ENCODE assay signal across 15 cellular contexts in the genomic region with DNA sequence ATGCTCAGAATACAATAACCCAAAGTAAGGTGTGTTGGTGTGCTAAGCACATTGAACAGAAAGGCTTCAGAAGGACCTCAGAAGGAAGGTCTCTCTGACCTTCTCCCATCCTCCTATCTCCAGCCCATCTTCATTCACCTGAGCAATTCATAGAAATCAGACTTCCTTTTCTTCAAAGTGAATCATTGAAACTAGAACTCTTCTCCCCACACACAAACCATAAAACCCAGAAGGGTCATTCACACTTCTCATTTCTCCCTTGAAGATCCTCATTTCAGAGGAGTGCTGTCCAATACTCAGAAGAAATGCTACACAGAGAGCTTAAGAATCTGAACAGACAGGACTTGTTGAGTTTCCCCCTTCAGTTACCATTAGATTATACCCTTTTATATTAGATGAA.
DNase-seq lines count a peak whose midpoint lies in the region; ATAC-seq and TF ChIP-seq lines count a peak whose summit lies in the region.
"Had no signal": no experiment of that assay in that cellular context is flagged by ENCODE, and none has a peak within 500 bp of the region (broad histone marks: within the 10 kb centered on the region; RNA-seq: fewer than 3 reads in every experiment).

No MANE protein-coding gene starts in this region.

- no peak overlapping the region for H3K27ac ChIP-seq in OCI-LY3 (ENCODE audit: low read length)
- H3K27ac ChIP-seq in A673 (ENCODE audit: low read depth, low read length, poor library complexity, severe bottlenecking), result no peak overlapping the region
- H3K27ac ChIP-seq: cardiac muscle cell, heart left ventricle had no signal

- no peaks in the 10 kb centered on the region for H4K20me1 ChIP-seq in OCI-LY3 (ENCODE audit: insufficient read depth, low read length)

- H3K9me3 ChIP-seq in OCI-LY3 (ENCODE audit: insufficient read depth, low read length) (no peaks in the 10 kb centered on the region), A673 (ENCODE audit: low read depth, low read length, poor library complexity, severe bottlenecking) (no peaks in the 10 kb centered on the region)
- H3K9me3 ChIP-seq: heart left ventricle had no signal

- H3K36me3 ChIP-seq in OCI-LY3 (replicated peaks; ENCODE audit: low read depth, low read length) (no peaks in the 10 kb centered on the region), A673 (ENCODE audit: insufficient read depth, low read length, poor library complexity, severe bottlenecking) (no peaks in the 10 kb centered on the region)
- H3K36me3 ChIP-seq: heart left ventricle had no signal

- no peaks in the 10 kb centered on the region for H3K36me3 Mint-ChIP-seq in osteocyte (ENCODE audit: unreplicated experiment)

- TF ChIP-seq CTCF in OCI-LY3 (IDR thresholded peaks at IDR 0.05; ENCODE audit: low read depth, low read length), result no peak
- no peak for TF ChIP-seq CTCF in osteocyte (IDR thresholded peaks at IDR 0.05)
- no peak for TF ChIP-seq CTCF in A673 (conservative IDR thresholded peaks at IDR 0.05; ENCODE audit: low read depth, low read length)

- no peaks in the 10 kb centered on the region for H3K9me3 Mint-ChIP-seq in osteocyte (ENCODE audit: unreplicated experiment)
- H3K9me3 Mint-ChIP-seq: stimulated activated naive CD8-positive, alpha-beta T cell treated with anti-CD3 and anti-CD28 coated beads, Interleukin-15, Interleukin-2, amounts not matched to agents 100 ng/mL and 50 ng/mL, for 24 hours had no signal

- no TSS peak for BruUV-seq in A673 (replicated peaks; lab: Mats Ljungman, UMichigan)

- no peak overlapping the region for H2AFZ ChIP-seq in OCI-LY3 (ENCODE audit: low read depth, low read length)

- H3K4me3 Mint-ChIP-seq in osteocyte (ENCODE audit: unreplicated experiment), result no peak overlapping the region
- H3K4me3 Mint-ChIP-seq: activated CD4-positive, alpha-beta T cell treated with anti-CD3 and anti-CD28 coated beads, Interleukin-2, amount 10 ng/mL, durations not matched to agents 7 days and 5 days; stimulated activated naive CD8-positive, alpha-beta T cell treated with anti-CD3 and anti-CD28 coated beads, Interleukin-15, Interleukin-2, amounts not matched to agents 100 ng/mL and 50 ng/mL, for 24 hours had no signal

- H3K4me3 ChIP-seq in OCI-LY3 (ENCODE audit: low read length), result no peak overlapping the region
- H3K4me3 ChIP-seq in A673 (ENCODE audit: low read depth, low read length, poor library complexity, severe bottlenecking), result no peak overlapping the region
- H3K4me3 ChIP-seq: cardiac muscle cell, heart left ventricle had no signal

- CTCF ChIA-PET in A673 (lab: Charles Lee), result no interaction called here

- H3K79me2 ChIP-seq in OCI-LY3 (ENCODE audit: low read length), result no peaks in the 10 kb centered on the region

- intact Hi-C loops in A673 (cut with micrococcal nuclease; ENCODE audit: unreplicated experiment), result no loop called here

- DNase-seq in NCI-H345 (lab: John Stamatoyannopoulos, UW) (no peak), osteocyte (ENCODE audit: extremely low spot score, unreplicated experiment) (no peak), A673 (ENCODE audit: low spot score) (no peak)
- no peak for DNase-seq in activated CD4-positive, CD25-positive, alpha-beta regulatory T cell (lab: John Stamatoyannopoulos, UW)
- DNase-seq: activated CD4-positive, alpha-beta T cell treated with anti-CD3 and anti-CD28 coated beads, Interleukin-2, amount 10 ng/mL, durations not matched to agents 7 days and 5 days; activated gamma-delta T cell treated with Interleukin-2 at 50 U/mL for 16 hours; GOT3; heart left ventricle; PC-3 had no signal

- H3K4me1 Mint-ChIP-seq in osteocyte (ENCODE audit: unreplicated experiment), result no peaks in the 10 kb centered on the region

- H3K27me3 ChIP-seq in OCI-LY3 (ENCODE audit: low read depth, low read length) (peaks cover 21% of the 10 kb centered on the region), A673 (replicated peaks; ENCODE audit: insufficient read depth, low read depth, low read length, poor library complexity) (no peaks in the 10 kb centered on the region)
- H3K27me3 ChIP-seq: cardiac muscle cell, heart left ventricle had no signal

- H3K27me3 Mint-ChIP-seq in osteocyte (ENCODE audit: unreplicated experiment), result peaks cover 9% of the 10 kb centered on the region
- H3K27me3 Mint-ChIP-seq: activated CD4-positive, alpha-beta T cell treated with anti-CD3 and anti-CD28 coated beads, Interleukin-2, amount 10 ng/mL, durations not matched to agents 7 days and 5 days; stimulated activated naive CD8-positive, alpha-beta T cell treated with anti-CD3 and anti-CD28 coated beads, Interleukin-15, Interleukin-2, amounts not matched to agents 100 ng/mL and 50 ng/mL, for 24 hours had no signal

- no peak overlapping the region for H3K9ac ChIP-seq in OCI-LY3 (ENCODE audit: low read length)

- no peak overlapping the region for H3K27ac Mint-ChIP-seq in osteocyte (ENCODE audit: unreplicated experiment)
- H3K27ac Mint-ChIP-seq: activated CD4-positive, alpha-beta T cell treated with anti-CD3 and anti-CD28 coated beads, Interleukin-2, amount 10 ng/mL, durations not matched to agents 7 days and 5 days; stimulated activated naive CD8-positive, alpha-beta T cell treated with anti-CD3 and anti-CD28 coated beads, Interleukin-15, Interleukin-2, amounts not matched to agents 100 ng/mL and 50 ng/mL, for 24 hours had no signal

- ATAC-seq in GM18520 (IDR thresholded peaks at IDR 0.05; ENCODE audit: unreplicated experiment) (peak; percentile 67), GM21390 (IDR thresholded peaks at IDR 0.05; ENCODE audit: unreplicated experiment) (peak; percentile 81), HG03025 (IDR thresholded peaks at IDR 0.05; ENCODE audit: low FRiP score, unreplicated experiment) (peak; percentile 81)
- ATAC-seq: heart left ventricle, PC-3 had no signal

- peak overlapping the region; percentile 51 for H3K4me2 ChIP-seq in OCI-LY3 (ENCODE audit: low read length)

- POLR2A ChIA-PET in A673 (lab: Charles Lee; ENCODE audit: low non-redundant PET), result no interaction called here

- H3K4me1 ChIP-seq in OCI-LY3 (ENCODE audit: low read length), result peaks cover 12% of the 10 kb centered on the region
- H3K4me1 ChIP-seq in A673 (ENCODE audit: insufficient read depth, low read length, poor library complexity, severe bottlenecking), result no peaks in the 10 kb centered on the region
- H3K4me1 ChIP-seq: heart left ventricle had no signal
